In the genomic region with DNA sequence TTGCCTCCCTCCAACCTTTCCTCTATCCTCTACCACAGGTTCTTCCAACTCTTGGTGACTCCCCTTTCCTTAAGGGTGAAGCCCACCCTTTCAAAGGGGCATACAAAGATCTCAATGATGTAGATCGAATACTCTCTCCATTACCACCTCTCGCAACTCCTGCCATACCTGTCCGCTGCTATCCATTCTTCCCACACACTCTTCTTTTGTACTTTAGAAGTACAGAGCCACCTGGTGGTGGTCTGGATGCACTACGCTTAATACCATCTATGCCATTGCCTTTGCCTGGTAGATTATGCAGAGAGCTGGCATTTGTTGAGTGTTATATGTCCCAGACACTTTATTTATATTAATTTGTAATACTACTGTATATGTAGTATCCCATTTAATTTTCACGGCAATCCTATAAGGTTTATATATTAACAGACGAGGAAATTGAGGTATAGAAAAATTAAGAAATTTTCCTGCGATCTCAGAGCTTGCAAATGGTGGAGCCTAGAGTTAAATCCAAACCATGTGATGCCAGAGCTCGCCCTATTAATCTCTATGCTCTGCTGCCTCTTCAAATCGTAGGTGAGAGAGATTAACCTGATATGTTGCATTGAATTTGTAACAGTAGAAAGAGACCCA, we compare ENCODE assay signal across 9 cellular contexts. TPM values are rescaled to one million over a fixed set of nuclear protein-coding genes. Genes with fewer than 3 reads are reported as not detected.
DNase-seq lines count a peak whose midpoint lies in the region; ATAC-seq, FAIRE-seq and TF ChIP-seq lines count a peak whose summit lies in the region.
"Had no signal": no experiment of that assay in that cellular context is flagged by ENCODE, and none has a peak within 500 bp of the region (broad histone marks: within the 10 kb centered on the region; RNA-seq: fewer than 3 reads in every experiment).

No MANE protein-coding gene starts in this region.

- no peak overlapping the region for H3K27ac ChIP-seq in H1 (ENCODE audit: low read depth, low read length)
- H3K27ac ChIP-seq: ovary had no signal

- no peaks in the 10 kb centered on the region for H3K36me3 Mint-ChIP-seq in activated CD4-positive, alpha-beta T cell treated with anti-CD3 and anti-CD28 coated beads, Interleukin-2, amount 10 ng/mL, durations not matched to agents 7 days and 5 days (ENCODE audit: low read depth)
- H3K36me3 Mint-ChIP-seq in memory B cell = no peaks in the 10 kb centered on the region

- H3K4me1 ChIP-seq in H1 (replicated peaks in 1 of 4; ENCODE audit: control insufficient read depth in 3 of 4, insufficient read depth in 4 of 4, low read length in 3 of 4) = peaks cover 0 to 6% (median 2%) of the 10 kb centered on the region in 4 experiments; a peak in 3 of 7 replicates

- H3K4ac ChIP-seq in H1 (replicated peaks; ENCODE audit: insufficient read length, low read depth, low read length) = no peak overlapping the region

- no peak overlapping the region for H3K4me3 Mint-ChIP-seq in activated CD4-positive, alpha-beta T cell treated with anti-CD3 and anti-CD28 coated beads, Interleukin-2, amount 10 ng/mL, durations not matched to agents 7 days and 5 days
- H3K4me3 Mint-ChIP-seq in memory B cell = no peak overlapping the region
- H3K4me3 Mint-ChIP-seq in stimulated activated naive CD8-positive, alpha-beta T cell treated with anti-CD3 and anti-CD28 coated beads, Interleukin-15, amount 100 ng/mL, for 72 hours = no peak overlapping the region

- H3K27me3 ChIP-seq in H1 (replicated peaks in 1 of 4; ENCODE audit: control insufficient read depth in 3 of 4, extremely low read depth in 1 of 4, insufficient read depth in 3 of 4, low read length in 3 of 4) = no peaks in the 10 kb centered on the region
- H3K27me3 ChIP-seq: ovary had no signal

- WGBS in H1 (ENCODE audit: extremely low coverage in 1 of 2, insufficient coverage in 1 of 2, insufficient read length in 1 of 2, insufficient replicate concordance in 2 of 2, low coverage in 1 of 2, low lambda C conversion rate in 2 of 2, missing lambda C conversion rate in 1 of 2), 2 experiments = 48% methylated on average over 9 of the region's 9 CpGs; no CpG with 5 or more reads in 1 of the 2 experiments

- H3K4me2 ChIP-seq in H1 (ENCODE audit: insufficient read depth in 1 of 2, low read depth in 2 of 2, low read length in 2 of 2) = no peak overlapping the region

- TF ChIP-seq RAD21 in H1 (IDR thresholded peaks at IDR 0.05 in 1 of 2, conservative IDR thresholded peaks at IDR 0.05 in 1 of 2; ENCODE audit: low read depth in 2 of 2, low read length in 2 of 2) = peak; percentile 68 to 75

- no peak for TF ChIP-seq POLR2A in H1 (IDR thresholded peaks at IDR 0.05; ENCODE audit: control extremely low read depth in 1 of 2, low read depth in 2 of 2, low read length in 2 of 2)

- H4K20me1 ChIP-seq in H1 (replicated peaks in 1 of 2; ENCODE audit: control insufficient read depth in 1 of 2, insufficient read depth in 2 of 2, low read length in 2 of 2) = no peaks in the 10 kb centered on the region

- no peak overlapping the region for H2BK120ac ChIP-seq in H1 (replicated peaks; ENCODE audit: low read depth, low read length)

- H3K18ac ChIP-seq in H1 (ENCODE audit: extremely low read depth, low read length) = no peak overlapping the region; the same call in 1 of the 2 replicates

- H3K79me2 ChIP-seq in H1 (ENCODE audit: control insufficient read depth in 1 of 2, insufficient read depth in 2 of 2, low read length in 2 of 2) = no peaks in the 10 kb centered on the region

- no peak overlapping the region for H4K5ac ChIP-seq in H1 (ENCODE audit: insufficient read length, low read depth, low read length)

- ATAC-seq in GM18867 (IDR thresholded peaks at IDR 0.05; ENCODE audit: unreplicated experiment) (peak; percentile 95), HG03159 (IDR thresholded peaks at IDR 0.05; ENCODE audit: unreplicated experiment) (peak; percentile 97), memory B cell (ENCODE audit: low read depth) (peak; percentile 89)
- peak; percentile 81 for ATAC-seq in stimulated activated naive CD8-positive, alpha-beta T cell treated with anti-CD3 and anti-CD28 coated beads, Interleukin-15, amount 100 ng/mL, for 72 hours

- peak in 2 of 3 experiments; percentile 77 to 83; a peak in 3 of 4 replicates for TF ChIP-seq CTCF in H1 (IDR thresholded peaks at IDR 0.05; ENCODE audit: control extremely low read depth in 1 of 3, insufficient read depth in 1 of 3, low read depth in 1 of 3, low read length in 3 of 3)

- no peak overlapping the region for H4K8ac ChIP-seq in H1 (ENCODE audit: extremely low read depth, insufficient read depth, low read length)

- H3K9me3 ChIP-seq in H1 (ENCODE audit: insufficient read depth in 2 of 2, low read depth in 1 of 2, low read length in 1 of 2) = no peaks in the 10 kb centered on the region
- H3K9me3 ChIP-seq: ovary had no signal

- no peak overlapping the region for H3K56ac ChIP-seq in H1 (replicated peaks; ENCODE audit: insufficient read length, low read depth, low read length)

- TF ChIP-seq EP300 in H1 (IDR thresholded peaks at IDR 0.05; ENCODE audit: borderline replicate concordance in 1 of 2, low read depth in 2 of 2, low read length in 2 of 2) = no peak

- peaks cover 2% of the 10 kb centered on the region for H3K27me3 Mint-ChIP-seq in activated CD4-positive, alpha-beta T cell treated with anti-CD3 and anti-CD28 coated beads, Interleukin-2, amount 10 ng/mL, durations not matched to agents 7 days and 5 days
- no peaks in the 10 kb centered on the region for H3K27me3 Mint-ChIP-seq in memory B cell
- H3K27me3 Mint-ChIP-seq in stimulated activated naive CD8-positive, alpha-beta T cell treated with anti-CD3 and anti-CD28 coated beads, Interleukin-15, amount 100 ng/mL, for 72 hours = no peaks in the 10 kb centered on the region

- no peak overlapping the region for H2BK15ac ChIP-seq in H1 (ENCODE audit: low read length)

- peak; percentile 69 for DNase-seq in AG20443 (ENCODE audit: low spot score)
- peak; percentile 20 for DNase-seq in NCI-H446 treated with DMSO at 0.1 percent for 48 hours (lab: John Stamatoyannopoulos, UW)
- DNase-seq in activated CD4-positive, alpha-beta T cell treated with anti-CD3 and anti-CD28 coated beads, Interleukin-2, amount 10 ng/mL, durations not matched to agents 7 days and 5 days = peak; percentile 65
- DNase-seq in H1 (ENCODE audit: low read depth in 1 of 2, low spot score in 2 of 2) = peak in 1 of 2 experiments; percentile 69
- DNase-seq in memory B cell (ENCODE audit: low spot score in 2 of 2) = peak; percentile 37 to 39
- peak; percentile 29 to 51 for DNase-seq in stimulated activated naive CD8-positive, alpha-beta T cell treated with anti-CD3 and anti-CD28 coated beads, Interleukin-15, amount 100 ng/mL, for 72 hours

- H4K91ac ChIP-seq in H1 (replicated peaks; ENCODE audit: insufficient read length, low read length) = no peak overlapping the region

- H3K4me3 ChIP-seq in H1 (ENCODE audit: extremely low read depth in 1 of 4, insufficient read depth in 2 of 4, low read depth in 3 of 4, low read length in 4 of 4) = no peak overlapping the region
- H3K4me3 ChIP-seq: ovary had no signal

- no peak overlapping the region for H3K27ac Mint-ChIP-seq in activated CD4-positive, alpha-beta T cell treated with anti-CD3 and anti-CD28 coated beads, Interleukin-2, amount 10 ng/mL, durations not matched to agents 7 days and 5 days
- H3K27ac Mint-ChIP-seq in memory B cell = no peak overlapping the region
- no peak overlapping the region for H3K27ac Mint-ChIP-seq in stimulated activated naive CD8-positive, alpha-beta T cell treated with anti-CD3 and anti-CD28 coated beads, Interleukin-15, amount 100 ng/mL, for 72 hours

- FAIRE-seq in H1 (lab: Jason Lieb, UNC) = peak; percentile 80

- H2BK5ac ChIP-seq in H1 (ENCODE audit: low read depth, low read length) = no peak overlapping the region

- H2AFZ ChIP-seq in H1 (ENCODE audit: low read length) = peak overlapping the region; percentile 61; the same call in 1 of the 2 replicates

- CTCF ChIA-PET in activated CD4-positive, alpha-beta T cell treated with anti-CD3 and anti-CD28 coated beads, Interleukin-2, amount 10 ng/mL, durations not matched to agents 7 days and 5 days (lab: Charles Lee) = interaction anchor here (0.5 to 1.7 kb wide), 9 partner anchors 9 to 1075 kb away, joined by 3 to 5 read pairs (median 4); no protein-coding TSS in a partner anchor
- CTCF ChIA-PET in H1 (lab: Charles Lee; ENCODE audit: partially characterized antibody) = interaction anchor here (0.6 to 6.4 kb wide), 33 partner anchors 9 to 929 kb away, joined by 3 to 106 read pairs (median 4); partner anchors contain the start of gene TSPAN2

- no peak overlapping the region for H3K14ac ChIP-seq in H1 (ENCODE audit: insufficient read length)

- POLR2A ChIA-PET in activated CD4-positive, alpha-beta T cell treated with anti-CD3 and anti-CD28 coated beads, Interleukin-2, amount 10 ng/mL, durations not matched to agents 7 days and 5 days (lab: Charles Lee) = no interaction called here
- POLR2A ChIA-PET in H1 (lab: Charles Lee; ENCODE audit: partially characterized antibody) = interaction anchor here (1.0 kb wide), 1 partner anchor 37 kb away, joined by 4 read pairs; the partner anchor contains the start of gene TSPAN2

- H3K36me3 ChIP-seq in H1 (ENCODE audit: control insufficient read depth in 2 of 4, insufficient read depth in 4 of 4, low read length in 3 of 4) = no peaks in the 10 kb centered on the region
- H3K36me3 ChIP-seq: ovary had no signal

- no peak overlapping the region for H3K9ac ChIP-seq in H1 (replicated peaks in 1 of 4; ENCODE audit: extremely low read depth in 1 of 4, low read depth in 3 of 4, low read length in 3 of 4)

- no peak overlapping the region for H3K23ac ChIP-seq in H1 (ENCODE audit: insufficient read length)

- no peak overlapping the region for H2BK20ac ChIP-seq in H1 (ENCODE audit: low read length)

- no peaks in the 10 kb centered on the region for H3K79me1 ChIP-seq in H1 (ENCODE audit: low read depth, low read length)

- H3K23me2 ChIP-seq in H1 (ENCODE audit: low read depth, low read length) = no peaks in the 10 kb centered on the region

- no peak overlapping the region for H2AK5ac ChIP-seq in H1 (ENCODE audit: low read depth, low read length)

- H3K4me1 Mint-ChIP-seq in activated CD4-positive, alpha-beta T cell treated with anti-CD3 and anti-CD28 coated beads, Interleukin-2, amount 10 ng/mL, durations not matched to agents 7 days and 5 days = peaks cover 7% of the 10 kb centered on the region
- H3K4me1 Mint-ChIP-seq in memory B cell = no peaks in the 10 kb centered on the region
- H3K4me1 Mint-ChIP-seq in stimulated activated naive CD8-positive, alpha-beta T cell treated with anti-CD3 and anti-CD28 coated beads, Interleukin-15, amount 100 ng/mL, for 72 hours = peaks cover 6% of the 10 kb centered on the region

- H3K9me3 Mint-ChIP-seq in activated CD4-positive, alpha-beta T cell treated with anti-CD3 and anti-CD28 coated beads, Interleukin-2, amount 10 ng/mL, durations not matched to agents 7 days and 5 days = no peaks in the 10 kb centered on the region
- no peaks in the 10 kb centered on the region for H3K9me3 Mint-ChIP-seq in memory B cell
- no peaks in the 10 kb centered on the region for H3K9me3 Mint-ChIP-seq in stimulated activated naive CD8-positive, alpha-beta T cell treated with anti-CD3 and anti-CD28 coated beads, Interleukin-15, amount 100 ng/mL, for 72 hours

- H2BK12ac ChIP-seq in H1 (ENCODE audit: low read depth, low read length) = no peak overlapping the region

RNA-seq across cellular contexts. Expression of gene TSHB, which starts 22.9 kb away (rescaled TPM):
- not detected for total RNA-seq in activated CD4-positive, alpha-beta T cell treated with anti-CD3 and anti-CD28 coated beads, Interleukin-2, amount 10 ng/mL, durations not matched to agents 7 days and 5 days
- not detected in 2 replicates for total RNA-seq in H1 (2021; fragmentation: NEBNext Ultra II Directional; extraction: Animal tissue kit (Norgen Biotek cat#: 25700))
- polyA plus RNA-seq in H1 (2011; rRNA removed) = not detected in 2 replicates
- polyA plus RNA-seq in H1 (2011; cell fraction: cytosol; rRNA removed) = not detected
- not detected for polyA plus RNA-seq in H1 (2011; cell fraction: nucleus; rRNA removed)
- not detected in 4 replicates for polyA plus RNA-seq in H1 (2012, experiment 1 of 2)
- polyA plus RNA-seq in H1 (2012, experiment 2 of 2) = not detected
- not detected for polyA plus RNA-seq in H1 (2013, experiment 1 of 2)
- not detected for polyA plus RNA-seq in H1 (2013, experiment 2 of 2)
- not detected in 2 replicates for polyA minus RNA-seq in H1 (2011; rRNA and poly(A)+ RNA removed)
- polyA minus RNA-seq in H1 (2011; cell fraction: cytosol; rRNA and poly(A)+ RNA removed) = not detected
- not detected for polyA minus RNA-seq in H1 (2011; cell fraction: nucleus; rRNA and poly(A)+ RNA removed)
- total RNA-seq: ovary had no signal
- polyA plus RNA-seq: ovary had no signal

RNA-seq across cellular contexts. Expression of gene TSPAN2, which starts 36.7 kb away (rescaled TPM):
- 1 to 10 TPM; 2.4 to 3.5 TPM for total RNA-seq in activated CD4-positive, alpha-beta T cell treated with anti-CD3 and anti-CD28 coated beads, Interleukin-2, amount 10 ng/mL, durations not matched to agents 7 days and 5 days
- 13.0 and 14.2 TPM in 2 replicates for total RNA-seq in H1 (2021; fragmentation: NEBNext Ultra II Directional; extraction: Animal tissue kit (Norgen Biotek cat#: 25700))
- polyA plus RNA-seq in H1 (2011; rRNA removed) = 7.4 and 9.5 TPM in 2 replicates
- polyA plus RNA-seq in H1 (2011; cell fraction: cytosol; rRNA removed) = 9.8 TPM
- polyA plus RNA-seq in H1 (2011; cell fraction: nucleus; rRNA removed) = 7.4 TPM
- polyA plus RNA-seq in H1 (2012, experiment 1 of 2) = 10.9 to 16.1 TPM (median 14.7 TPM) in 4 replicates
- polyA plus RNA-seq in H1 (2012, experiment 2 of 2) = 0.64 TPM
- 10.9 TPM for polyA plus RNA-seq in H1 (2013, experiment 1 of 2)
- polyA plus RNA-seq in H1 (2013, experiment 2 of 2) = 11.1 TPM
- 6.3 and 13.5 TPM in 2 replicates for polyA minus RNA-seq in H1 (2011; rRNA and poly(A)+ RNA removed)
- polyA minus RNA-seq in H1 (2011; cell fraction: cytosol; rRNA and poly(A)+ RNA removed) = 3.7 TPM
- polyA minus RNA-seq in H1 (2011; cell fraction: nucleus; rRNA and poly(A)+ RNA removed) = 14.7 TPM
